Comparison of ENCODE assay signal across 8 cellular contexts in genomic region chr14:93103392-93104080, GRCh38. TPM values are rescaled to one million over a fixed set of nuclear protein-coding genes. Genes with fewer than 3 reads are reported as not detected.
DNase-seq lines count a peak whose midpoint lies in the region; ATAC-seq and TF ChIP-seq lines count a peak whose summit lies in the region.

No MANE protein-coding gene starts in this region.

- no peaks in the 10 kb centered on the region for H3K36me3 ChIP-seq in CD4-positive, CD25-positive, alpha-beta regulatory T cell (ENCODE audit: control insufficient read depth, insufficient read depth, low read length)
- H3K36me3 ChIP-seq in prostate gland = no peaks in the 10 kb centered on the region

- peak overlapping the region; percentile 78 for H3K27ac ChIP-seq in CD4-positive, CD25-positive, alpha-beta regulatory T cell (ENCODE audit: insufficient read depth, low read length, poor library complexity, severe bottlenecking)
- no peak overlapping the region for H3K27ac ChIP-seq in prostate gland

- no peaks in the 10 kb centered on the region for H3K27me3 Mint-ChIP-seq in CD4-positive, CD25-positive, alpha-beta regulatory T cell

- H3K9me3 Mint-ChIP-seq in CD4-positive, CD25-positive, alpha-beta regulatory T cell = no peaks in the 10 kb centered on the region

- peak overlapping the region; percentile 62 for H3K4me3 ChIP-seq in CD4-positive, CD25-positive, alpha-beta regulatory T cell (ENCODE audit: low read depth, low read length)
- no peak overlapping the region for H3K4me3 ChIP-seq in prostate gland

- DNase-seq in CD4-positive, CD25-positive, alpha-beta regulatory T cell = peak; percentile 45 to 97 (median 71)
- peak; percentile 55 for DNase-seq in UCSD-AML1 (lab: John Stamatoyannopoulos, UW; ENCODE audit: unreplicated experiment)
- DNase-seq in effector CD4-positive, alpha-beta T cell = peak; percentile 35
- DNase-seq in stimulated activated CD8-positive, alpha-beta memory T cell treated with anti-CD3 and anti-CD28 coated beads, Interleukin-12 subunit alpha, Interleukin-12 subunit beta, amount 100 ng/mL, for 1 hour (ENCODE audit: low read depth) = peak; percentile 47
- DNase-seq in prostate gland (ENCODE audit: low spot score) = no peak
- no peak for DNase-seq in NCI-H1092 treated with DMSO at 0.1 percent for 48 hours (lab: John Stamatoyannopoulos, UW)

- intact Hi-C loops in prostate gland (cut with DNase I) = no loop called here

- H3K27ac Mint-ChIP-seq in CD4-positive, CD25-positive, alpha-beta regulatory T cell = peak overlapping the region; percentile 89 to 99 (median 97)

- no peaks in the 10 kb centered on the region for H3K9me3 ChIP-seq in CD4-positive, CD25-positive, alpha-beta regulatory T cell (ENCODE audit: control insufficient read depth in 2 of 2, low read length in 2 of 2)
- H3K9me3 ChIP-seq in prostate gland = no peaks in the 10 kb centered on the region

- peak overlapping the region; percentile 75 to 89 (median 80) for H3K4me3 Mint-ChIP-seq in CD4-positive, CD25-positive, alpha-beta regulatory T cell

- TF ChIP-seq CTCF in prostate gland (IDR thresholded peaks at IDR 0.05) = no peak

- H3K27me3 ChIP-seq in CD4-positive, CD25-positive, alpha-beta regulatory T cell (ENCODE audit: control insufficient read depth, insufficient read depth, low read length) = no peaks in the 10 kb centered on the region
- H3K27me3 ChIP-seq in prostate gland (replicated peaks; ENCODE audit: insufficient read depth) = no peaks in the 10 kb centered on the region

- peaks cover 23% of the 10 kb centered on the region for H3K4me1 ChIP-seq in CD4-positive, CD25-positive, alpha-beta regulatory T cell (ENCODE audit: control insufficient read depth, insufficient read depth, low read length, poor library complexity, severe bottlenecking)
- H3K4me1 ChIP-seq in prostate gland (replicated peaks) = no peaks in the 10 kb centered on the region

- no peaks in the 10 kb centered on the region for H3K36me3 Mint-ChIP-seq in CD4-positive, CD25-positive, alpha-beta regulatory T cell

- peaks cover 0 to 60% (median 23%) of the 10 kb centered on the region in 4 donors for H3K4me1 Mint-ChIP-seq in CD4-positive, CD25-positive, alpha-beta regulatory T cell

- peak; percentile 96 to 99 for ATAC-seq in CD4-positive, CD25-positive, alpha-beta regulatory T cell (ENCODE audit: low read depth in 2 of 2)
- ATAC-seq in GM19372 (IDR thresholded peaks at IDR 0.05; ENCODE audit: low read depth, unreplicated experiment) = peak; percentile 95
- ATAC-seq in HG03378 (IDR thresholded peaks at IDR 0.05; ENCODE audit: unreplicated experiment) = peak; percentile 93

- no peak for TF ChIP-seq POLR2A in prostate gland (IDR thresholded peaks at IDR 0.05)

- WGBS in prostate gland = 88% methylated on average over 9 of the region's 9 CpGs

RNA-seq across cellular contexts. Expression of gene ITPK1, which starts 12.2 kb away (rescaled TPM):
- 54.1 TPM for total RNA-seq in CD4-positive, CD25-positive, alpha-beta regulatory T cell
- 10 to 100 TPM; 19.5 to 24.5 (median 21.3) TPM for polyA plus RNA-seq in CD4-positive, CD25-positive, alpha-beta regulatory T cell
- total RNA-seq in prostate gland = 100 to 1,000 TPM in 1 of 2 donors, 10 to 100 TPM in 1; 77.1 to 118 TPM

Comparison
In these comparisons a context has a peak if more than half of its experiments do, and no peak if none do; other contexts are left out.
1. DNase-seq: peak in CD4-positive, CD25-positive, alpha-beta regulatory T cell (3 of 3), UCSD-AML1 (single experiment), effector CD4-positive, alpha-beta T cell (single experiment) and stimulated activated CD8-positive, alpha-beta memory T cell treated with anti-CD3 and anti-CD28 coated beads, Interleukin-12 subunit alpha, Interleukin-12 subunit beta, amount 100 ng/mL, for 1 hour (single experiment); none in prostate gland (single experiment) and NCI-H1092 treated with DMSO at 0.1 percent for 48 hours (single experiment).
2. Peak in every context shown above with its lines, with median percentiles within 50 percentile points of each other: ATAC-seq.